ENCODE assay signal across 20 cellular contexts in the genomic region with DNA sequence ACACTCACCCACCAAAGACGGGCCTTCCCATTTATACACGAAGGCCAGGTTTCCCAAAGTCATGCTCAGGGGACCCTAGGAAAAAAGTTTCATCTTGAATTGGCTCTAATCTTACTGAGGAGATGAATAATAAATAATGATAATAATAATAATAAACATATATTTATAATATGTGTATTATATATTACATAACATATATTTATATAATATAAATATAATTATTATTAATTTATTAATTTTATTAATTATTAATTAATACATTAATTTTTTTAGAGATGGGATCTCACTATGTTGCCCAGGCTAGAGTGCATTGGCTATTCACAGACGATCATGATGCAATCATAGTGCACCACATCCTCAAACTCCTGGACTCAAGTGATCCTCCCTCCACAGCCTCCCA.
"Had no signal": no experiment of that assay in that cellular context is flagged by ENCODE, and none has a peak within 500 bp of the region (broad histone marks: within the 10 kb centered on the region; RNA-seq: fewer than 3 reads in every experiment).

No MANE protein-coding gene starts in this region.

- DNase-seq: Karpas-422, KG1, MG63, NCI-H1092 treated with DMSO at 0.1 percent for 48 hours, NCI-H1417, NCI-H1436 treated with DMSO at 0.1 percent for 48 hours, NCI-H1694, NCI-H187 treated with DMSO at 0.1 percent for 48 hours, NCI-H2029 treated with DMSO at 0.1 percent for 48 hours, NCI-H226, NCI-H446, NCI-H510A, NCI-H524 treated with DMSO at 0.1 percent for 48 hours, NCI-H69, NCI-H774, Right ventricle myocardium superior, RPMI8226, SIG-M5 had no signal

- FAIRE-seq: HTR-8/SVneo, RCC 7860 had no signal
